Comparison of ENCODE assay signal across 8 cellular contexts in genomic region chr12:122399592-122400373, GRCh38. TPM values are rescaled to one million over a fixed set of nuclear protein-coding genes. Genes with fewer than 3 reads are reported as not detected.
DNase-seq lines count a peak whose midpoint lies in the region; ATAC-seq, FAIRE-seq and TF ChIP-seq lines count a peak whose summit lies in the region.

No MANE protein-coding gene starts in this region.

- intact Hi-C loops in activated CD8-positive, alpha-beta T cell treated with anti-CD3 and anti-CD28 coated beads for 36 hours (cut with micrococcal nuclease) = loop anchor here (1.0 kb wide), 1 partner anchor 72 kb away; no protein-coding TSS in a partner anchor

- H3K36me3 Mint-ChIP-seq in CD8-positive, alpha-beta memory T cell = peaks cover 0 to 17% (median 3%) of the 10 kb centered on the region in 3 donors
- peaks cover 10% of the 10 kb centered on the region for H3K36me3 Mint-ChIP-seq in activated CD8-positive, alpha-beta T cell treated with anti-CD3 and anti-CD28 coated beads for 36 hours (ENCODE audit: low read depth)

- peak in 1 of 2 experiments; percentile 39; a peak in 1 of 3 replicates for TF ChIP-seq POLR2A in H1 (IDR thresholded peaks at IDR 0.05; ENCODE audit: control extremely low read depth in 1 of 2, low read depth in 2 of 2, low read length in 2 of 2)

- H2BK15ac ChIP-seq in H1 (ENCODE audit: low read length) = 0 out of 2 replicates have a peak overlapping the region, but pooled peaks have one; percentile 49
- peak overlapping the region; percentile 53 for H2BK15ac ChIP-seq in mesenchymal stem cell (ENCODE audit: low read depth, poor library complexity, severe bottlenecking)

- H2AFZ ChIP-seq in H1 (ENCODE audit: low read length) (0 out of 2 replicates have a peak overlapping the region, but pooled peaks have one; percentile 27), mesenchymal stem cell (ENCODE audit: low read depth, low read length) (no peak overlapping the region)

- no peaks in the 10 kb centered on the region for H3K27me3 Mint-ChIP-seq in CD8-positive, alpha-beta memory T cell
- no peaks in the 10 kb centered on the region for H3K27me3 Mint-ChIP-seq in activated CD8-positive, alpha-beta T cell treated with anti-CD3 and anti-CD28 coated beads for 36 hours

- H3K27ac Mint-ChIP-seq in CD8-positive, alpha-beta memory T cell = peak overlapping the region in 7 of 8 donors; percentile 6 to 88 (median 70)
- H3K27ac Mint-ChIP-seq in activated CD8-positive, alpha-beta T cell treated with anti-CD3 and anti-CD28 coated beads for 36 hours = peak overlapping the region; percentile 68

- H4K20me1 ChIP-seq in H1 (replicated peaks in 1 of 2; ENCODE audit: control insufficient read depth in 1 of 2, insufficient read depth in 2 of 2, low read length in 2 of 2) = no peaks in the 10 kb centered on the region

- H3K4me3 Mint-ChIP-seq in CD8-positive, alpha-beta memory T cell = no peak overlapping the region
- no peak overlapping the region for H3K4me3 Mint-ChIP-seq in activated CD8-positive, alpha-beta T cell treated with anti-CD3 and anti-CD28 coated beads for 36 hours

- TF ChIP-seq EP300 in H1 (IDR thresholded peaks at IDR 0.05; ENCODE audit: borderline replicate concordance in 1 of 2, low read depth in 2 of 2, low read length in 2 of 2) = no peak

- H3K36me3 ChIP-seq in CD8-positive, alpha-beta memory T cell (ENCODE audit: insufficient read depth, low read length) = no peaks in the 10 kb centered on the region
- H3K36me3 ChIP-seq in H1 (ENCODE audit: control insufficient read depth in 2 of 4, insufficient read depth in 4 of 4, low read length in 3 of 4) = no peaks in the 10 kb centered on the region
- peaks cover 11% of the 10 kb centered on the region in 2 experiments for H3K36me3 ChIP-seq in mesenchymal stem cell (ENCODE audit: control insufficient read depth in 1 of 2, insufficient read depth in 2 of 2, low read depth in 1 of 2, low read length in 2 of 2)

- peak; percentile 47 for ATAC-seq in HG03342 (IDR thresholded peaks at IDR 0.05; ENCODE audit: unreplicated experiment)
- ATAC-seq in activated CD8-positive, alpha-beta T cell treated with anti-CD3 and anti-CD28 coated beads for 36 hours = peak; percentile 69
- no peak for ATAC-seq in GM19452 (IDR thresholded peaks at IDR 0.05; ENCODE audit: unreplicated experiment)

- peak overlapping the region; percentile 17 to 50 for H3K4me2 ChIP-seq in H1 (ENCODE audit: insufficient read depth in 1 of 2, low read depth in 2 of 2, low read length in 2 of 2)
- H3K4me2 ChIP-seq in mesenchymal stem cell (ENCODE audit: low read length, poor library complexity, severe bottlenecking) = peak overlapping the region; percentile 55

- peak overlapping the region; percentile 82 for H3K27ac ChIP-seq in CD8-positive, alpha-beta memory T cell (ENCODE audit: low read depth, low read length)
- H3K27ac ChIP-seq in H1 (ENCODE audit: low read depth, low read length) = peak overlapping the region; percentile 74
- peak overlapping the region; percentile 96 for H3K27ac ChIP-seq in mesenchymal stem cell (ENCODE audit: low read length, poor library complexity, severe bottlenecking)

- CTCF ChIA-PET in CD8-positive, alpha-beta memory T cell (lab: Charles Lee) = interaction anchor here (0.7 to 9.9 kb wide), 24 partner anchors 9 to 359 kb away, joined by 3 to 152 read pairs (median 6); partner anchors contain the start of genes CLIP1, DENR and ZCCHC8
- CTCF ChIA-PET in activated CD8-positive, alpha-beta T cell treated with anti-CD3 and anti-CD28 coated beads for 36 hours (lab: Charles Lee) = interaction anchor here (0.6 to 9.9 kb wide), 39 partner anchors 11 to 352 kb away, joined by 3 to 209 read pairs (median 4); partner anchors contain the start of genes CLIP1, KNTC1, RSRC2 and ZCCHC8
- CTCF ChIA-PET in H1 (lab: Charles Lee; ENCODE audit: partially characterized antibody) = interaction anchor here (0.6 to 7.3 kb wide), 35 partner anchors 9 to 1064 kb away, joined by 3 to 130 read pairs (median 4); partner anchors contain the start of gene CLIP1

- no peak for FAIRE-seq in H1 (lab: Jason Lieb, UNC)

- no peaks in the 10 kb centered on the region; the same call in 1 of the 2 replicates for H3K23me2 ChIP-seq in H1 (ENCODE audit: low read depth, low read length)

- no peak overlapping the region for H3K4ac ChIP-seq in H1 (replicated peaks; ENCODE audit: insufficient read length, low read depth, low read length)
- peak overlapping the region in 1 of 2 experiments; percentile 72 for H3K4ac ChIP-seq in mesenchymal stem cell (ENCODE audit: low read depth in 1 of 2, low read length in 2 of 2)

- 0 out of 2 replicates have a peak overlapping the region, but pooled peaks have one; percentile 22 for H4K8ac ChIP-seq in H1 (ENCODE audit: extremely low read depth, insufficient read depth, low read length)
- H4K8ac ChIP-seq in mesenchymal stem cell (ENCODE audit: low read length) = peak overlapping the region; percentile 73

- no peak overlapping the region for H2BK120ac ChIP-seq in H1 (replicated peaks; ENCODE audit: low read depth, low read length)
- H2BK120ac ChIP-seq in mesenchymal stem cell (ENCODE audit: low read depth, low read length) = no peak overlapping the region

- DNase-seq in CD8-positive, alpha-beta memory T cell = peak; percentile 14 to 61 (median 53)
- DNase-seq in NCI-H774 (lab: John Stamatoyannopoulos, UW) (peak; percentile 70), H1 (ENCODE audit: low read depth in 1 of 2, low spot score in 2 of 2) (peak in 1 of 2 experiments; percentile 60), mesenchymal stem cell (peak; percentile 91)
- DNase-seq in activated CD8-positive, alpha-beta T cell treated with anti-CD3 and anti-CD28 coated beads for 36 hours = peak; percentile 69
- peak; percentile 22 for DNase-seq in stimulated activated naive CD4-positive, alpha-beta T cell treated with Interleukin-2 at 50 U/mL for 16 hours (lab: John Stamatoyannopoulos, UW)

- H2BK12ac ChIP-seq in H1 (ENCODE audit: low read depth, low read length) (peak overlapping the region; percentile 99; the same call in 1 of the 2 replicates), mesenchymal stem cell (ENCODE audit: low read length in 2 of 2) (no peak overlapping the region)

- no peak overlapping the region for H3K56ac ChIP-seq in H1 (replicated peaks; ENCODE audit: insufficient read length, low read depth, low read length)

- H2BK5ac ChIP-seq in H1 (ENCODE audit: low read depth, low read length) = peak overlapping the region; percentile 86
- no peak overlapping the region for H2BK5ac ChIP-seq in mesenchymal stem cell (ENCODE audit: low read depth, low read length, poor library complexity, severe bottlenecking)

- H3K9me3 Mint-ChIP-seq in CD8-positive, alpha-beta memory T cell = no peaks in the 10 kb centered on the region
- H3K9me3 Mint-ChIP-seq in activated CD8-positive, alpha-beta T cell treated with anti-CD3 and anti-CD28 coated beads for 36 hours = no peaks in the 10 kb centered on the region

- H3K18ac ChIP-seq in H1 (ENCODE audit: extremely low read depth, low read length) (peak overlapping the region; percentile 68; the same call in 1 of the 2 replicates), mesenchymal stem cell (ENCODE audit: low read depth in 1 of 2, low read length in 2 of 2) (peak overlapping the region; percentile 76 to 81)

- peak; percentile 90 to 92 for TF ChIP-seq RAD21 in H1 (IDR thresholded peaks at IDR 0.05 in 1 of 2, conservative IDR thresholded peaks at IDR 0.05 in 1 of 2; ENCODE audit: low read depth in 2 of 2, low read length in 2 of 2)

- H3K79me1 ChIP-seq in H1 (ENCODE audit: low read depth, low read length) (no peaks in the 10 kb centered on the region), mesenchymal stem cell (replicated peaks; ENCODE audit: low read length, poor library complexity, severe bottlenecking) (peaks cover 16% of the 10 kb centered on the region)

- peaks cover 9% of the 10 kb centered on the region for H3K4me1 ChIP-seq in CD8-positive, alpha-beta memory T cell (ENCODE audit: insufficient read depth, low read length)
- H3K4me1 ChIP-seq in H1 (replicated peaks in 1 of 4; ENCODE audit: control insufficient read depth in 3 of 4, insufficient read depth in 4 of 4, low read length in 3 of 4) = peaks cover 3 to 8% (median 5%) of the 10 kb centered on the region in 4 experiments; a peak in 6 of 7 replicates
- peaks cover 7% of the 10 kb centered on the region for H3K4me1 ChIP-seq in mesenchymal stem cell (ENCODE audit: control insufficient read depth, insufficient read depth, low read depth, low read length)

- H3K4me1 Mint-ChIP-seq in CD8-positive, alpha-beta memory T cell = peaks cover 21 to 42% (median 34%) of the 10 kb centered on the region in 3 donors
- peaks cover 34% of the 10 kb centered on the region for H3K4me1 Mint-ChIP-seq in activated CD8-positive, alpha-beta T cell treated with anti-CD3 and anti-CD28 coated beads for 36 hours (ENCODE audit: low read depth)

- POLR2A ChIA-PET in CD8-positive, alpha-beta memory T cell (lab: Charles Lee) = interaction anchor here (0.6 to 1.2 kb wide), 11 partner anchors 12 to 909 kb away, joined by 3 to 12 read pairs (median 4); partner anchors contain the start of gene ZCCHC8
- POLR2A ChIA-PET in activated CD8-positive, alpha-beta T cell treated with anti-CD3 and anti-CD28 coated beads for 36 hours (lab: Charles Lee) = interaction anchor here (0.7 to 2.8 kb wide), 12 partner anchors 12 to 370 kb away, joined by 3 to 15 read pairs (median 4); partner anchors contain the start of gene ZCCHC8
- POLR2A ChIA-PET in H1 (lab: Charles Lee; ENCODE audit: partially characterized antibody) = interaction anchor here (0.7 to 5.3 kb wide), 20 partner anchors 8 to 127 kb away, joined by 3 to 43 read pairs (median 4); partner anchors contain the start of genes CLIP1, KNTC1, RSRC2 and ZCCHC8

- H3K9me3 ChIP-seq in CD8-positive, alpha-beta memory T cell (ENCODE audit: low read length) = no peaks in the 10 kb centered on the region
- H3K9me3 ChIP-seq in H1 (ENCODE audit: insufficient read depth in 2 of 2, low read depth in 1 of 2, low read length in 1 of 2) = no peaks in the 10 kb centered on the region
- no peaks in the 10 kb centered on the region for H3K9me3 ChIP-seq in mesenchymal stem cell (ENCODE audit: control insufficient read depth, low read length)

- H3K79me2 ChIP-seq in H1 (ENCODE audit: control insufficient read depth in 1 of 2, insufficient read depth in 2 of 2, low read length in 2 of 2) = 0 out of 4 replicates have a peak, but pooled peaks cover 0 to 3% of the 10 kb centered on the region in 2 experiments

- H3K27me3 ChIP-seq in CD8-positive, alpha-beta memory T cell (ENCODE audit: insufficient read depth, low read length, poor library complexity, severe bottlenecking) = no peaks in the 10 kb centered on the region
- H3K27me3 ChIP-seq in H1 (replicated peaks in 1 of 4; ENCODE audit: control insufficient read depth in 3 of 4, extremely low read depth in 1 of 4, insufficient read depth in 3 of 4, low read length in 3 of 4) = no peaks in the 10 kb centered on the region
- H3K27me3 ChIP-seq in mesenchymal stem cell (ENCODE audit: control insufficient read depth in 1 of 2, insufficient read depth in 1 of 2, low read length in 2 of 2) = no peaks in the 10 kb centered on the region

- H3K14ac ChIP-seq in H1 (ENCODE audit: insufficient read length) (no peak overlapping the region), mesenchymal stem cell (ENCODE audit: low read length in 2 of 2) (no peak overlapping the region)

- no peak overlapping the region for H3K23ac ChIP-seq in H1 (ENCODE audit: insufficient read length)
- no peak overlapping the region for H3K23ac ChIP-seq in mesenchymal stem cell (ENCODE audit: low read length in 2 of 2)

- 18% methylated on average over 14 of the region's 14 CpGs; no CpG with 5 or more reads in 1 of the 2 experiments for WGBS in H1 (ENCODE audit: extremely low coverage in 1 of 2, insufficient coverage in 1 of 2, insufficient read length in 1 of 2, insufficient replicate concordance in 2 of 2, low coverage in 1 of 2, low lambda C conversion rate in 2 of 2, missing lambda C conversion rate in 1 of 2), 2 experiments
- WGBS in mesenchymal stem cell = 15% methylated on average over 12 of the region's 14 CpGs

- H4K5ac ChIP-seq in H1 (ENCODE audit: insufficient read length, low read depth, low read length) = no peak overlapping the region

- peak; percentile 77 for TF ChIP-seq CTCF in activated CD8-positive, alpha-beta T cell treated with anti-CD3 and anti-CD28 coated beads for 36 hours (IDR thresholded peaks at IDR 0.05)
- TF ChIP-seq CTCF in H1 (IDR thresholded peaks at IDR 0.05; ENCODE audit: control extremely low read depth in 1 of 3, insufficient read depth in 1 of 3, low read depth in 1 of 3, low read length in 3 of 3) = peak in 2 of 3 experiments; percentile 72 to 77; a peak in 3 of 4 replicates

- H2AK5ac ChIP-seq in H1 (ENCODE audit: low read depth, low read length) (no peak overlapping the region), mesenchymal stem cell (ENCODE audit: low read length, severe bottlenecking) (peak overlapping the region; percentile 1)

- peak overlapping the region; percentile 11 for H3K4me3 ChIP-seq in CD8-positive, alpha-beta memory T cell (ENCODE audit: low read length)
- H3K4me3 ChIP-seq in H1 (ENCODE audit: extremely low read depth in 1 of 4, insufficient read depth in 2 of 4, low read depth in 3 of 4, low read length in 4 of 4) (peak overlapping the region in 3 of 4 experiments; percentile 32 to 51 (median 44); a peak in 5 of 8 replicates), mesenchymal stem cell (ENCODE audit: insufficient read depth in 1 of 2, low read depth in 1 of 2, low read length in 2 of 2) (peak overlapping the region in 1 of 2 experiments; percentile 63)

- peak overlapping the region; percentile 25; the same call in 1 of the 2 replicates for H2BK20ac ChIP-seq in H1 (ENCODE audit: low read length)

- peak overlapping the region in 2 of 4 experiments; percentile 14 to 28; a peak in 3 of 7 replicates for H3K9ac ChIP-seq in H1 (replicated peaks in 1 of 4; ENCODE audit: extremely low read depth in 1 of 4, low read depth in 3 of 4, low read length in 3 of 4)
- H3K9ac ChIP-seq in mesenchymal stem cell (ENCODE audit: low read length) = peak overlapping the region; percentile 94

- no peak overlapping the region for H4K91ac ChIP-seq in H1 (replicated peaks; ENCODE audit: insufficient read length, low read length)
- peak overlapping the region; percentile 62 for H4K91ac ChIP-seq in mesenchymal stem cell (ENCODE audit: low read length)

RNA-seq across cellular contexts. Expression of gene CLIP1, which starts 22.7 kb away (rescaled TPM):
- total RNA-seq in CD8-positive, alpha-beta memory T cell = 10 to 100 TPM; 43.9 to 48.2 TPM
- polyA plus RNA-seq in CD8-positive, alpha-beta memory T cell = 27.3 TPM
- total RNA-seq in activated CD8-positive, alpha-beta T cell treated with anti-CD3 and anti-CD28 coated beads for 36 hours = 10 to 100 TPM; 29.4 to 32.4 TPM
- 26.6 and 27.6 TPM in 2 replicates for total RNA-seq in H1 (2021; fragmentation: NEBNext Ultra II Directional; extraction: Animal tissue kit (Norgen Biotek cat#: 25700))
- polyA plus RNA-seq in H1 (2011; rRNA removed) = 13.5 and 19.0 TPM in 2 replicates
- polyA plus RNA-seq in H1 (2011; cell fraction: cytosol; rRNA removed) = 15.2 TPM
- 46.3 TPM for polyA plus RNA-seq in H1 (2011; cell fraction: nucleus; rRNA removed)
- 14.4 to 23.7 TPM (median 15.8 TPM) in 4 replicates for polyA plus RNA-seq in H1 (2012, experiment 1 of 2)
- polyA plus RNA-seq in H1 (2012, experiment 2 of 2) = 0.68 TPM
- polyA plus RNA-seq in H1 (2013, experiment 1 of 2) = 20.9 TPM
- polyA plus RNA-seq in H1 (2013, experiment 2 of 2) = 21.3 TPM
- polyA minus RNA-seq in H1 (2011; rRNA and poly(A)+ RNA removed) = 37.4 and 51.1 TPM in 2 replicates
- polyA minus RNA-seq in H1 (2011; cell fraction: cytosol; rRNA and poly(A)+ RNA removed) = 18.9 TPM
- polyA minus RNA-seq in H1 (2011; cell fraction: nucleus; rRNA and poly(A)+ RNA removed) = 39.8 TPM
- polyA plus RNA-seq in mesenchymal stem cell (2013, experiment 1 of 2) = 49.0 TPM
- 49.6 TPM for polyA plus RNA-seq in mesenchymal stem cell (2013, experiment 2 of 2)
